Comparison of ENCODE assay signal across 29 cellular contexts in genomic region chr9:115135786-115136185, GRCh38. TPM values are rescaled to one million over a fixed set of nuclear protein-coding genes. Genes with fewer than 3 reads are reported as not detected.
DNase-seq lines count a peak whose midpoint lies in the region; ATAC-seq and TF ChIP-seq lines count a peak whose summit lies in the region.
"Had no signal": no experiment of that assay in that cellular context is flagged by ENCODE, and none has a peak within 500 bp of the region (broad histone marks: within the 10 kb centered on the region; RNA-seq: fewer than 3 reads in every experiment).

No MANE protein-coding gene starts in this region.

- H3K23ac ChIP-seq in IMR-90 (ENCODE audit: low read depth, low read length) (0 out of 2 replicates have a peak overlapping the region, but pooled peaks have one; percentile 13), mesendoderm (ENCODE audit: low read length) (no peak overlapping the region)

- peak overlapping the region; percentile 40; the same call in 1 of the 2 replicates for H3K4ac ChIP-seq in IMR-90 (ENCODE audit: low read depth, low read length)
- H3K4ac ChIP-seq in mesendoderm (ENCODE audit: low read depth, low read length) = no peak overlapping the region

- H4K20me1 ChIP-seq in IMR-90 (ENCODE audit: insufficient read depth, low read length) = no peaks in the 10 kb centered on the region

- CTCF ChIA-PET in IMR-90 (lab: Yijun Ruan, JAX) = interaction anchor here (0.6 kb wide), 1 partner anchor 47 kb away, joined by 4 read pairs; no protein-coding TSS in a partner anchor

- H2AK5ac ChIP-seq in IMR-90 (ENCODE audit: low read depth, low read length) = peak overlapping the region; percentile 74
- H2AK5ac ChIP-seq in mesendoderm (ENCODE audit: low read length) = no peak overlapping the region

- TF ChIP-seq POLR2A in IMR-90 (IDR thresholded peaks at IDR 0.05; ENCODE audit: low read depth, low read length) = no peak
- TF ChIP-seq POLR2A in transverse colon (IDR thresholded peaks at IDR 0.05) = no peak

- H3K4me3 ChIP-seq in IMR-90 (ENCODE audit: insufficient read depth, low read depth, low read length) (no peak overlapping the region), fibroblast of mammary gland (ENCODE audit: control insufficient read depth, low read depth, low read length) (no peak overlapping the region), mesendoderm (ENCODE audit: low read length) (no peak overlapping the region), transverse colon (no peak overlapping the region), colonic mucosa (no peak overlapping the region)
- H3K4me3 ChIP-seq: BLaER1 treated with 17β-estradiol and CSF1 and Interleukin-3, amounts not matched to agents 10 nM and 100 nM; pancreas; right atrium auricular region; thyroid gland had no signal

- H3K4me2 ChIP-seq in IMR-90 (ENCODE audit: low read depth, low read length) = no peak overlapping the region
- no peak overlapping the region for H3K4me2 ChIP-seq in mesendoderm (ENCODE audit: low read length)
- H3K4me2 ChIP-seq: BLaER1 treated with 17β-estradiol and CSF1 and Interleukin-3, amounts not matched to agents 10 nM and 100 nM had no signal

- H3K56ac ChIP-seq in IMR-90 (ENCODE audit: extremely low read depth, insufficient read depth, low read length) (0 out of 2 replicates have a peak overlapping the region, but pooled peaks have one; percentile 30), mesendoderm (ENCODE audit: low read length) (peak overlapping the region; percentile 27)

- no peaks in the 10 kb centered on the region for H3K79me2 ChIP-seq in mesendoderm (ENCODE audit: control insufficient read depth, insufficient read depth, low read length)

- H3K36me3 ChIP-seq in IMR-90 (ENCODE audit: control insufficient read depth, insufficient read depth, low read length) (no peaks in the 10 kb centered on the region), mesendoderm (ENCODE audit: control insufficient read depth, insufficient read depth, low read length) (no peaks in the 10 kb centered on the region), transverse colon (no peaks in the 10 kb centered on the region), colonic mucosa (no peaks in the 10 kb centered on the region)
- H3K36me3 ChIP-seq: BLaER1 treated with 17β-estradiol and CSF1 and Interleukin-3, amounts not matched to agents 10 nM and 100 nM; pancreas; right atrium auricular region; thyroid gland had no signal

- in situ Hi-C loops in IMR-90 (cut with MboI; ENCODE audit: low sequenced_read_pairs) = no loop called here
- in situ Hi-C loops in transverse colon (cut with MboI; ENCODE audit: low pct_ligation_motif_present in 1 of 4, low pct_unique_long_range_greater_than_20kb in 1 of 4, low sequenced_read_pairs in 3 of 4) = no loop called here

- peaks cover 18% of the 10 kb centered on the region for H3K9me1 ChIP-seq in IMR-90 (ENCODE audit: insufficient read depth, low read length)

- H3K18ac ChIP-seq in IMR-90 (ENCODE audit: low read depth, low read length) (peak overlapping the region; percentile 13; the same call in 1 of the 2 replicates), mesendoderm (ENCODE audit: low read length) (peak overlapping the region; percentile 62)

- POLR2A ChIA-PET in IMR-90 (lab: Charles Lee; ENCODE audit: unreplicated experiment) = no interaction called here

- H3K4me1 Mint-ChIP-seq in activated T-helper 17 cell treated with anti-CD3 and anti-CD28 coated beads, Interleukin-2, amount 50 U/mL, for 72 hours = no peaks in the 10 kb centered on the region
- H3K4me1 Mint-ChIP-seq: activated CD4-positive, alpha-beta memory T cell treated with anti-CD3 and anti-CD28 coated beads, Interleukin-2, amount 10 ng/mL, durations not matched to agents 7 days and 5 days; stimulated activated naive CD8-positive, alpha-beta T cell treated with anti-CD3 and anti-CD28 coated beads, Interleukin-15, amount 100 ng/mL, for 72 hours had no signal

- H3K9ac ChIP-seq in IMR-90 (ENCODE audit: low read depth, low read length) = no peak overlapping the region
- no peak overlapping the region for H3K9ac ChIP-seq in mesendoderm (ENCODE audit: low read length)
- H3K9ac ChIP-seq in colonic mucosa (ENCODE audit: low read depth in 2 of 2, low read length in 2 of 2) = no peak overlapping the region
- H3K9ac ChIP-seq: BLaER1 treated with 17β-estradiol and CSF1 and Interleukin-3, amounts not matched to agents 10 nM and 100 nM had no signal

- H2BK120ac ChIP-seq in IMR-90 (ENCODE audit: low read depth, low read length) (peak overlapping the region; percentile 80), mesendoderm (ENCODE audit: low read depth, low read length) (no peak overlapping the region)

- H2BK5ac ChIP-seq in IMR-90 (ENCODE audit: low read depth, low read length, poor library complexity, severe bottlenecking) = peak overlapping the region; percentile 62
- no peak overlapping the region for H2BK5ac ChIP-seq in mesendoderm (ENCODE audit: low read length)

- H3K36me3 Mint-ChIP-seq in activated T-helper 17 cell treated with anti-CD3 and anti-CD28 coated beads, Interleukin-2, amount 50 U/mL, for 72 hours (ENCODE audit: low read depth) = no peaks in the 10 kb centered on the region

- H4K8ac ChIP-seq in IMR-90 (ENCODE audit: low read depth in 2 of 2, low read length in 2 of 2) (peak overlapping the region in 1 of 2 experiments; percentile 50; a peak in 2 of 4 replicates), mesendoderm (ENCODE audit: low read depth, low read length) (no peak overlapping the region)

- H3K27me3 Mint-ChIP-seq in activated T-helper 17 cell treated with anti-CD3 and anti-CD28 coated beads, Interleukin-2, amount 50 U/mL, for 72 hours = peaks cover 19% of the 10 kb centered on the region

- H3K4me1 ChIP-seq in IMR-90 (ENCODE audit: control insufficient read depth, insufficient read depth, low read length) (peaks cover 18% of the 10 kb centered on the region), mesendoderm (ENCODE audit: control insufficient read depth, low read depth, low read length) (no peaks in the 10 kb centered on the region), transverse colon (peaks cover 0 to 9% (median 0%) of the 10 kb centered on the region in 4 donors), colonic mucosa (no peaks in the 10 kb centered on the region)
- H3K4me1 ChIP-seq: pancreas, right atrium auricular region, thyroid gland had no signal

- peak; percentile 74 for DNase-seq in IMR-90
- peak; percentile 59 for DNase-seq in fibroblast of mammary gland (ENCODE audit: low read depth)
- no peak for DNase-seq in mesendoderm
- no peak for DNase-seq in transverse colon
- DNase-seq in colonic mucosa = no peak
- no peak for DNase-seq in SHP77 (lab: John Stamatoyannopoulos, UW)
- DNase-seq: activated CD4-positive, alpha-beta memory T cell treated with anti-CD3 and anti-CD28 coated beads, Interleukin-2, amount 10 ng/mL, durations not matched to agents 7 days and 5 days; activated CD4-positive, CD25-positive, alpha-beta regulatory T cell treated with anti-CD3 and anti-CD28 coated beads, Interleukin-2, amount 50 U/mL, for 72 hours; activated CD8-positive, alpha-beta memory T cell treated with anti-CD3 and anti-CD28 coated beads, Interleukin-2, amount 50 U/mL, for 4 hours; activated naive CD4-positive, alpha-beta T cell treated with anti-CD3 and anti-CD28 coated beads, Interleukin-2, amount 10 ng/mL, durations not matched to agents 7 days and 5 days; amygdala; COR-L47; effector CD4-positive, alpha-beta T cell; left cardiac atrium; NCI-H1417 treated with DMSO at 0.1 percent for 48 hours; NCI-H2029 treated with DMSO at 0.1 percent for 48 hours; NCI-H2227 treated with DMSO at 0.1 percent for 48 hours; NCI-H526 treated with DMSO at 0.1 percent for 48 hours; pancreas; Right ventricle myocardium superior; stimulated activated CD8-positive, alpha-beta memory T cell treated with anti-CD3 and anti-CD28 coated beads, Interleukin-4, amount 100 ng/mL, for 48 hours; stimulated activated naive CD8-positive, alpha-beta T cell treated with anti-CD3 and anti-CD28 coated beads, Interleukin-15, amount 100 ng/mL, for 72 hours; thyroid gland had no signal

- no peak overlapping the region for H4K5ac ChIP-seq in IMR-90 (ENCODE audit: low read depth, low read length)
- H4K5ac ChIP-seq in mesendoderm (ENCODE audit: low read length) = no peak overlapping the region

- no peaks in the 10 kb centered on the region for H3K9me3 Mint-ChIP-seq in activated T-helper 17 cell treated with anti-CD3 and anti-CD28 coated beads, Interleukin-2, amount 50 U/mL, for 72 hours
- H3K9me3 Mint-ChIP-seq: activated CD4-positive, alpha-beta memory T cell treated with anti-CD3 and anti-CD28 coated beads, Interleukin-2, amount 10 ng/mL, durations not matched to agents 7 days and 5 days; activated naive CD4-positive, alpha-beta T cell treated with anti-CD3 and anti-CD28 coated beads, Interleukin-2, amount 10 ng/mL, durations not matched to agents 7 days and 5 days; stimulated activated naive CD8-positive, alpha-beta T cell treated with anti-CD3 and anti-CD28 coated beads, Interleukin-15, amount 100 ng/mL, for 72 hours had no signal

- no peak overlapping the region for H2AK9ac ChIP-seq in IMR-90 (replicated peaks; ENCODE audit: low read depth, low read length, poor library complexity)

- H3K79me1 ChIP-seq in IMR-90 (ENCODE audit: low read depth in 1 of 2, low read length in 2 of 2) (no peaks in the 10 kb centered on the region), mesendoderm (ENCODE audit: low read length) (no peaks in the 10 kb centered on the region)

- no peak for ATAC-seq in IMR-90 (ENCODE audit: low read depth)
- no peak for ATAC-seq in activated T-helper 17 cell treated with anti-CD3 and anti-CD28 coated beads, Interleukin-2, amount 50 U/mL, for 72 hours (replicated peaks)
- ATAC-seq: HCT116; left cardiac atrium; pancreas; stimulated activated naive CD8-positive, alpha-beta T cell treated with anti-CD3 and anti-CD28 coated beads, Interleukin-15, amount 100 ng/mL, for 72 hours had no signal

- TF ChIP-seq EP300 in transverse colon (IDR thresholded peaks at IDR 0.05; ENCODE audit: low read depth) = peak; percentile 93

- peak overlapping the region; percentile 78 for H3K14ac ChIP-seq in IMR-90 (replicated peaks; ENCODE audit: low read depth, low read length)

- peak overlapping the region; percentile 5; the same call in 1 of the 2 replicates for H3K27ac ChIP-seq in IMR-90 (ENCODE audit: insufficient read depth, low read length)
- no peak overlapping the region for H3K27ac ChIP-seq in mesendoderm (ENCODE audit: low read depth, low read length)
- H3K27ac ChIP-seq in transverse colon = peak overlapping the region; percentile 41 to 72 (median 60)
- H3K27ac ChIP-seq in colonic mucosa = no peak overlapping the region
- H3K27ac ChIP-seq: BLaER1 treated with 17β-estradiol and CSF1 and Interleukin-3, amounts not matched to agents 10 nM and 100 nM; pancreas; right atrium auricular region; thyroid gland had no signal

- no peaks in the 10 kb centered on the region for H3K27me3 ChIP-seq in IMR-90 (ENCODE audit: control insufficient read depth, insufficient read depth, low read length)
- no peaks in the 10 kb centered on the region for H3K27me3 ChIP-seq in mesendoderm (ENCODE audit: insufficient read depth, low read length, poor library complexity)
- H3K27me3 ChIP-seq in transverse colon = no peaks in the 10 kb centered on the region
- no peaks in the 10 kb centered on the region for H3K27me3 ChIP-seq in colonic mucosa
- H3K27me3 ChIP-seq: pancreas, right atrium auricular region, thyroid gland had no signal

- H3K9me3 ChIP-seq in IMR-90 (ENCODE audit: control insufficient read depth, insufficient read depth, low read length) (no peaks in the 10 kb centered on the region), transverse colon (no peaks in the 10 kb centered on the region), colonic mucosa (no peaks in the 10 kb centered on the region)
- H3K9me3 ChIP-seq: BLaER1 treated with 17β-estradiol and CSF1 and Interleukin-3, amounts not matched to agents 10 nM and 100 nM; pancreas; right atrium auricular region; thyroid gland had no signal

- TF ChIP-seq RAD21 in IMR-90 (IDR thresholded peaks at IDR 0.05; ENCODE audit: low read length) = no peak

- 20% methylated on average over 1 of the region's 7 CpGs; no CpG with 5 or more reads in 1 of the 2 experiments for WGBS in IMR-90 (ENCODE audit: extremely low coverage in 2 of 2, insufficient read length in 1 of 2), 2 experiments
- no CpG with 5 or more reads among the region's 7 CpGs for WGBS in mesendoderm (ENCODE audit: extremely low coverage, insufficient coverage, low lambda C conversion rate)
- 75% methylated on average over 7 of the region's 7 CpGs; no CpG with 5 or more reads in 1 of the 2 donors for WGBS in transverse colon (ENCODE audit: low coverage in 1 of 2), 2 donors

- H4K91ac ChIP-seq in IMR-90 (ENCODE audit: insufficient read depth, low read depth, low read length) = peak overlapping the region; percentile 49

- peak overlapping the region; percentile 84 for H2BK20ac ChIP-seq in IMR-90 (ENCODE audit: low read depth, low read length)

- peak overlapping the region; percentile 44 for H2AFZ ChIP-seq in IMR-90 (replicated peaks; ENCODE audit: low read length, poor library complexity)

- dilution Hi-C loops in IMR-90 (cut with HindIII; ENCODE audit: low sequenced_read_pairs, unreplicated experiment) = no loop called here

- H3K27ac Mint-ChIP-seq in activated T-helper 17 cell treated with anti-CD3 and anti-CD28 coated beads, Interleukin-2, amount 50 U/mL, for 72 hours = no peak overlapping the region
- H3K27ac Mint-ChIP-seq: activated CD4-positive, alpha-beta memory T cell treated with anti-CD3 and anti-CD28 coated beads, Interleukin-2, amount 10 ng/mL, durations not matched to agents 7 days and 5 days; activated naive CD4-positive, alpha-beta T cell treated with anti-CD3 and anti-CD28 coated beads, Interleukin-2, amount 10 ng/mL, durations not matched to agents 7 days and 5 days; stimulated activated naive CD8-positive, alpha-beta T cell treated with anti-CD3 and anti-CD28 coated beads, Interleukin-15, amount 100 ng/mL, for 72 hours; T-helper 2 cell treated with Interferon-gamma antibody and Interleukin-4, amounts not matched to agents 5 μg/mL and 100 μg/mL, for 36 hours had no signal

- intact Hi-C loops in IMR-90 (cut with micrococcal nuclease) (no loop called here), transverse colon (cut with DNase I; ENCODE audit: low total_unique reads) (loop anchor here (10.0 kb wide), 1 partner anchor 101 kb away; no protein-coding TSS in a partner anchor), colonic mucosa (cut with DNase I) (no loop called here)

- TF ChIP-seq CTCF in IMR-90 (conservative IDR thresholded peaks at IDR 0.05; ENCODE audit: low read depth, low read length) = no peak
- TF ChIP-seq CTCF in fibroblast of mammary gland (conservative IDR thresholded peaks at IDR 0.05; ENCODE audit: control insufficient read depth, insufficient read depth, low read depth, low read length) = no peak
- no peak for TF ChIP-seq CTCF in transverse colon (IDR thresholded peaks at IDR 0.05)
- TF ChIP-seq CTCF in colonic mucosa (IDR thresholded peaks at IDR 0.05) = no peak

- no peak overlapping the region for H3K4me3 Mint-ChIP-seq in activated T-helper 17 cell treated with anti-CD3 and anti-CD28 coated beads, Interleukin-2, amount 50 U/mL, for 72 hours
- H3K4me3 Mint-ChIP-seq: activated CD4-positive, alpha-beta memory T cell treated with anti-CD3 and anti-CD28 coated beads, Interleukin-2, amount 10 ng/mL, durations not matched to agents 7 days and 5 days; activated naive CD4-positive, alpha-beta T cell treated with anti-CD3 and anti-CD28 coated beads, Interleukin-2, amount 10 ng/mL, durations not matched to agents 7 days and 5 days; stimulated activated naive CD8-positive, alpha-beta T cell treated with anti-CD3 and anti-CD28 coated beads, Interleukin-15, amount 100 ng/mL, for 72 hours; T-helper 2 cell treated with Interferon-gamma antibody and Interleukin-4, amounts not matched to agents 5 μg/mL and 100 μg/mL, for 36 hours had no signal

- BruUV-seq in IMR-90 (replicated peaks; lab: Mats Ljungman, UMichigan) = no TSS peak

- peak overlapping the region; percentile 59; the same call in 2 of the 3 replicates for H2BK15ac ChIP-seq in IMR-90 (ENCODE audit: low read depth, low read length)
- H2BK15ac ChIP-seq in mesendoderm (replicated peaks; ENCODE audit: low read depth) = no peak overlapping the region

RNA-seq across cellular contexts. Expression of gene TNC, which starts 17.8 kb away (rescaled TPM):
- total RNA-seq in IMR-90 (2012; rRNA removed) (170 and 192 TPM in 2 replicates), transverse colon (100 to 1,000 TPM in 1 of 4 donors, 10 to 100 TPM in 3; 29.4 to 316 (median 61.9) TPM), colonic mucosa (10 to 100 TPM in 1 of 2 donors, 1 to 10 TPM in 1; 5.0 to 65.6 TPM)
- 236 and 253 TPM in 2 replicates for polyA plus RNA-seq in IMR-90 (2012; rRNA removed)
- polyA plus RNA-seq in IMR-90 (2012; cell fraction: cytosol; rRNA removed) = 158 and 229 TPM in 2 replicates
- 320 and 374 TPM in 2 replicates for polyA plus RNA-seq in IMR-90 (2012; cell fraction: nucleus; rRNA removed; ENCODE audit: low replicate concordance)
- 16.1 TPM for polyA plus RNA-seq in mesendoderm (2013, experiment 1 of 2)
- 16.9 TPM for polyA plus RNA-seq in mesendoderm (2013, experiment 2 of 2)
- total RNA-seq in activated T-helper 17 cell treated with anti-CD3 and anti-CD28 coated beads, Interleukin-2, amount 50 U/mL, for 72 hours = not detected
- total RNA-seq: G401 had no signal

Comparison
In these comparisons a context has a peak if more than half of its experiments do, and no peak if none do; other contexts are left out.
1. DNase-seq: peak in IMR-90 (single experiment) and fibroblast of mammary gland (single experiment); none in mesendoderm (single experiment), transverse colon (single experiment), colonic mucosa (single experiment) and SHP77 (0 of 2).
2. H3K27ac ChIP-seq: peak in IMR-90 (single experiment) and transverse colon (4 of 4); none in mesendoderm (single experiment) and colonic mucosa (single experiment).
3. RNA of gene TNC, which starts 17.8 kb away (total RNA-seq): 170 to 192 TPM in IMR-90, 29.4 to 316 TPM in transverse colon and 5.0 to 65.6 TPM in colonic mucosa; not detected in activated T-helper 17 cell treated with anti-CD3 and anti-CD28 coated beads, Interleukin-2, amount 50 U/mL, for 72 hours; every median in the first group is over 4 times any median in the second.